Comparison of ENCODE assay signal across 9 cellular contexts in the genomic region with DNA sequence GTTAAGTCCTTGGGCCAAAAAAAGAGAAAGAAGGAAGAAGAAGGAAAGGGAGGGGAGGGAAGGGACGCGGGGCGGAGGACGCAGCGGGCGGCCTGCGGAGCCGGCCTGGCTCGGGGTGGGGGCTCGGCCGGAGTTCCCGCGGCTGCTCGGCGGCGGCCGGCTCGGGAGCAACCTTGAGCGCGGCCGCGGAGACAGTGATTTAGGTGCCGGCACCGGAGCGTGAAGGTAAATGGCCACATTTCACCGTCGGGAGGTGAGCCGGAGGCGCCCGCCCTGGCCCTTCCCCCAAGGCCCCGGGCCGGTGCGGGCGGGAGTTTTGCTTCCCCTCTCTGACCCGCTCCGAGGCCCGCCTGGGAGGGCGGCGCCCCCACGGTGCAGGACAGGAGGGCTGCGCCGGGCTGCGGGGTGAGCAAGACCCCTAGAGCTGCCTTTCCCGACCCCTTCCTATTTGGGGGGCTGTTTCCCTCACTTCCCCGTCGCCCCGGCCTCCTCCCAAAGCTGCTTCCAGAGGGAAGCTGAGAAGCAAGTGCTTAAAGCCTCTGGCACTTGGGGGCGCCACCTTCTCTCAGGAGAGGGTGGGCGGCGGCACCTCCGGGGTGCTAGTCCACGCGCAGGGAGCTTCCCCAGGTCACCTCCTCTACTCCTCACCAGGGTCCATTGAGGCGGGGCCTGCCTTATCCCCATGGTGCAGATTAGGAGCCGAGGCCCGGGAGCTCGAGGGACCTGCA. TPM values are rescaled to one million over a fixed set of nuclear protein-coding genes. Genes with fewer than 3 reads are reported as not detected.
DNase-seq lines count a peak whose midpoint lies in the region; ATAC-seq, FAIRE-seq and TF ChIP-seq lines count a peak whose summit lies in the region.
"Had no signal": no experiment of that assay in that cellular context is flagged by ENCODE, and none has a peak within 500 bp of the region (broad histone marks: within the 10 kb centered on the region; RNA-seq: fewer than 3 reads in every experiment).

No MANE protein-coding gene starts in this region.

- no peak for ATAC-seq in GM19467 (IDR thresholded peaks at IDR 0.05; ENCODE audit: unreplicated experiment)

- peaks cover 65% of the 10 kb centered on the region for H3K27me3 ChIP-seq in adipocyte (replicated peaks; ENCODE audit: control insufficient read depth, insufficient read depth, low read length)
- H3K27me3 ChIP-seq in stomach = peaks cover 0 to 91% (median 37%) of the 10 kb centered on the region in 3 donors

- FAIRE-seq in RCC 7860 (lab: Jason Lieb, UNC) = no peak

- peaks cover 5 to 16% (median 11%) of the 10 kb centered on the region in 3 donors for H3K27me3 Mint-ChIP-seq in immature natural killer cell (ENCODE audit: low read depth in 3 of 3)

- peaks cover 11% of the 10 kb centered on the region in 2 donors for H3K4me1 Mint-ChIP-seq in immature natural killer cell

- H3K27ac Mint-ChIP-seq in immature natural killer cell = no peak overlapping the region

- no peaks in the 10 kb centered on the region for H3K36me3 ChIP-seq in adipocyte (ENCODE audit: control insufficient read depth, insufficient read depth, low read length, severe bottlenecking)
- H3K36me3 ChIP-seq in stomach = no peaks in the 10 kb centered on the region
- H3K36me3 ChIP-seq: HAP-1 had no signal

- in situ Hi-C loops in ACHN (cut with HindIII; ENCODE audit: low pct_ligation_motif_present, low pct_unique_long_range_greater_than_20kb, low sequenced_read_pairs) (no loop called here), GM13977 (cut with MboI; ENCODE audit: low pct_unique_long_range_greater_than_20kb, low sequenced_read_pairs, unreplicated experiment) (no loop called here)

- H3K4me3 Mint-ChIP-seq in immature natural killer cell = peak overlapping the region; percentile 60 to 72 (median 65)

- TF ChIP-seq EP300 in stomach (IDR thresholded peaks at IDR 0.05) = no peak

- H3K4me1 ChIP-seq in adipocyte (ENCODE audit: control insufficient read depth, insufficient read depth, low read length) (no peaks in the 10 kb centered on the region), stomach (peaks cover 6 to 11% (median 10%) of the 10 kb centered on the region in 4 donors)
- H3K4me1 ChIP-seq: HAP-1 had no signal

- H3K27ac ChIP-seq in stomach = no peak overlapping the region

- H3K9ac ChIP-seq in adipocyte (ENCODE audit: low read length) = peak overlapping the region; percentile 45

- intact Hi-C loops in stomach (cut with DNase I; ENCODE audit: low total_unique reads) = no loop called here

- TF ChIP-seq CTCF in GM13977 (IDR thresholded peaks at IDR 0.05; ENCODE audit: extremely low read depth, insufficient read depth, missing control alignments) (peak; percentile 36), stomach (IDR thresholded peaks at IDR 0.05) (no peak)

- TF ChIP-seq POLR2A in stomach (IDR thresholded peaks at IDR 0.05) = no peak

- H3K9me3 Mint-ChIP-seq in immature natural killer cell = no peaks in the 10 kb centered on the region

- WGBS in stomach, 5 donors = 5 to 8% (median 6%) methylated on average over 31 to 57 of the region's 57 CpGs

- no peaks in the 10 kb centered on the region for H3K9me3 ChIP-seq in adipocyte (ENCODE audit: control insufficient read depth, low read length)
- no peaks in the 10 kb centered on the region for H3K9me3 ChIP-seq in stomach
- H3K9me3 ChIP-seq: HAP-1 had no signal

- DNase-seq in ACHN = peak; percentile 59
- no peak for DNase-seq in GM13977 (ENCODE audit: low spot score)
- DNase-seq in adipocyte (ENCODE audit: low read depth) = peak; percentile 5
- no peak for DNase-seq in immature natural killer cell
- DNase-seq in stomach = peak; percentile 30
- no peak for DNase-seq in AG08396 (ENCODE audit: low spot score)
- no peak for DNase-seq in RCC 7860 (ENCODE audit: low spot score)

- H3K4me3 ChIP-seq in adipocyte (ENCODE audit: low read length) (peak overlapping the region; percentile 73), stomach (peak overlapping the region; percentile 42 to 51 (median 48))
- H3K4me3 ChIP-seq: HAP-1 had no signal

- peaks cover 0 to 3% (median 0%) of the 10 kb centered on the region in 3 donors for H3K36me3 Mint-ChIP-seq in immature natural killer cell

RNA-seq across cellular contexts. Expression of a gene that starts 56.5 kb away (rescaled TPM):
- polyA plus RNA-seq in immature natural killer cell (1 to 10 TPM in 2 of 3 donors, not detected in 1; 2.0 to 6.4 TPM), stomach (1 to 10 TPM; 2.4 to 8.0 (median 7.8) TPM)
- total RNA-seq in stomach = 10 to 100 TPM in 2 of 5 donors, 1 to 10 TPM in 2, not detected in 1; 1.8 to 38.5 (median 7.4) TPM

Comparison
In these comparisons a context has a peak if more than half of its experiments do, and no peak if none do; other contexts are left out.
1. DNase-seq: peak in ACHN (single experiment), adipocyte (single experiment) and stomach (single experiment); none in GM13977 (single experiment), immature natural killer cell (0 of 3), AG08396 (single experiment) and RCC 7860 (single experiment).